In genomic region chr11:108958446-108959123, GRCh38 we compare ENCODE assay signal across 9 cellular contexts.
DNase-seq lines count a peak whose midpoint lies in the region; ATAC-seq lines count a peak whose summit lies in the region.
"Had no signal": no experiment of that assay in that cellular context is flagged by ENCODE, and none has a peak within 500 bp of the region (broad histone marks: within the 10 kb centered on the region; RNA-seq: fewer than 3 reads in every experiment).

No MANE protein-coding gene starts in this region.

- H3K9me3 Mint-ChIP-seq in stimulated activated memory B cell treated with anti-CD40 and anti-IgM and Interleukin-4, amounts not matched to agents 10 μg/mL and 1 μg/mL and 100 μg/mL, for 72 hours, result no peaks in the 10 kb centered on the region

- ATAC-seq in GM19452 (IDR thresholded peaks at IDR 0.05; ENCODE audit: unreplicated experiment), result peak; percentile 64
- no peak for ATAC-seq in stimulated activated memory B cell treated with anti-CD40 and anti-IgM and Interleukin-4, amounts not matched to agents 10 μg/mL and 1 μg/mL and 100 μg/mL, for 72 hours

- H3K4me1 ChIP-seq in ACC112 (ENCODE audit: control insufficient read depth, insufficient read depth, low read length, unreplicated experiment), result peaks cover 31% of the 10 kb centered on the region

- DNase-seq in HT-29 (ENCODE audit: low spot score), result peak; percentile 16
- DNase-seq in dedifferentiated amniotic fluid mesenchymal stem cell (ENCODE audit: extremely low spot score), result peak; percentile 44
- DNase-seq in T-helper 2 cell, result no peak
- no peak for DNase-seq in ureter (ENCODE audit: low spot score)
- no peak for DNase-seq in NCI-H774 (lab: John Stamatoyannopoulos, UW)

- H3K36me3 ChIP-seq in ACC112 (ENCODE audit: insufficient read depth, low read length), result no peaks in the 10 kb centered on the region

- H3K27me3 Mint-ChIP-seq in stimulated activated memory B cell treated with anti-CD40 and anti-IgM and Interleukin-4, amounts not matched to agents 10 μg/mL and 1 μg/mL and 100 μg/mL, for 72 hours, result no peaks in the 10 kb centered on the region

- H3K36me3 Mint-ChIP-seq in stimulated activated memory B cell treated with anti-CD40 and anti-IgM and Interleukin-4, amounts not matched to agents 10 μg/mL and 1 μg/mL and 100 μg/mL, for 72 hours, result no peaks in the 10 kb centered on the region

- H3K4me3 Mint-ChIP-seq in stimulated activated memory B cell treated with anti-CD40 and anti-IgM and Interleukin-4, amounts not matched to agents 10 μg/mL and 1 μg/mL and 100 μg/mL, for 72 hours, result no peak overlapping the region

- no peaks in the 10 kb centered on the region for H3K27me3 ChIP-seq in ACC112 (ENCODE audit: insufficient read depth, low read length)

- H3K4me1 Mint-ChIP-seq in stimulated activated memory B cell treated with anti-CD40 and anti-IgM and Interleukin-4, amounts not matched to agents 10 μg/mL and 1 μg/mL and 100 μg/mL, for 72 hours, result no peaks in the 10 kb centered on the region

- H3K27ac ChIP-seq in ACC112 (ENCODE audit: low read depth, low read length), result peak overlapping the region; percentile 55

- H3K79me2 ChIP-seq in ACC112 (ENCODE audit: control insufficient read depth, insufficient read depth, low read length, unreplicated experiment), result no peaks in the 10 kb centered on the region

- peak overlapping the region; percentile 29 for H3K4me3 ChIP-seq in ACC112 (ENCODE audit: low read depth, low read length)
- H3K4me3 ChIP-seq: lung had no signal

- H3K27ac Mint-ChIP-seq in stimulated activated memory B cell treated with anti-CD40 and anti-IgM and Interleukin-4, amounts not matched to agents 10 μg/mL and 1 μg/mL and 100 μg/mL, for 72 hours, result no peak overlapping the region

- peak overlapping the region; percentile 0 for H2AFZ ChIP-seq in ACC112 (ENCODE audit: low read length, unreplicated experiment)

Comparison
In these comparisons a context has a peak if more than half of its experiments do, and no peak if none do; other contexts are left out.
1. DNase-seq: peak in HT-29 (single experiment) and dedifferentiated amniotic fluid mesenchymal stem cell (single experiment); none in T-helper 2 cell (0 of 5), ureter (single experiment) and NCI-H774 (single experiment).